Comparison of ENCODE assay signal across 8 cellular contexts in genomic region chr5:124402144-124402581, GRCh38.
DNase-seq lines count a peak whose midpoint lies in the region; TF ChIP-seq lines count a peak whose summit lies in the region.
"Had no signal": no experiment of that assay in that cellular context is flagged by ENCODE, and none has a peak within 500 bp of the region (broad histone marks: within the 10 kb centered on the region; RNA-seq: fewer than 3 reads in every experiment).

No MANE protein-coding gene starts in this region.

- TF ChIP-seq EP300 in Ishikawa (IDR thresholded peaks at IDR 0.05; ENCODE audit: borderline replicate concordance): no peak

- H3K4me2 ChIP-seq in smooth muscle cell: peak overlapping the region; percentile 65

- TF ChIP-seq RAD21 in Ishikawa (IDR thresholded peaks at IDR 0.05; ENCODE audit: low read depth): no peak

- peaks cover 12% of the 10 kb centered on the region for H3K4me1 ChIP-seq in adipocyte (ENCODE audit: control insufficient read depth, insufficient read depth, low read length)
- peaks cover 12% of the 10 kb centered on the region for H3K4me1 ChIP-seq in smooth muscle cell (ENCODE audit: low read depth)

- 4% methylated on average over 3 of the region's 3 CpGs for WGBS in smooth muscle cell (ENCODE audit: low lambda C conversion rate)

- H2AFZ ChIP-seq in smooth muscle cell (ENCODE audit: low read depth): peak overlapping the region; percentile 6

- H3K79me2 ChIP-seq in smooth muscle cell (ENCODE audit: low read depth): no peaks in the 10 kb centered on the region

- H3K27me3 ChIP-seq in adipocyte (replicated peaks; ENCODE audit: control insufficient read depth, insufficient read depth, low read length) (no peaks in the 10 kb centered on the region), smooth muscle cell (ENCODE audit: low read depth) (no peaks in the 10 kb centered on the region)

- no peaks in the 10 kb centered on the region for H3F3A ChIP-seq in smooth muscle cell (ENCODE audit: low read depth)

- H3K36me3 ChIP-seq in adipocyte (ENCODE audit: control insufficient read depth, insufficient read depth, low read length, severe bottlenecking): no peaks in the 10 kb centered on the region
- H3K36me3 ChIP-seq in smooth muscle cell (ENCODE audit: low read depth): no peaks in the 10 kb centered on the region

- H3K4me3 ChIP-seq in adipocyte (ENCODE audit: low read length) (peak overlapping the region; percentile 5), smooth muscle cell (no peak overlapping the region)

- H3K9me3 ChIP-seq in adipocyte (ENCODE audit: control insufficient read depth, low read length): no peaks in the 10 kb centered on the region
- no peaks in the 10 kb centered on the region for H3K9me3 ChIP-seq in smooth muscle cell (replicated peaks; ENCODE audit: low read depth)

- DNase-seq in adipocyte (ENCODE audit: low read depth) (peak; percentile 67), glomerular visceral epithelial cell (ENCODE audit: extremely low spot score) (peak; percentile 13), smooth muscle cell (lab: John Stamatoyannopoulos, UW; ENCODE audit: unreplicated experiment) (no peak), NCI-H1105 treated with DMSO at 0.1 percent for 48 hours (lab: John Stamatoyannopoulos, UW) (no peak), epidermal melanocyte (ENCODE audit: insufficient read length, low spot score) (no peak), GM19238 (ENCODE audit: insufficient read length, low spot score) (no peak)
- DNase-seq: glutamatergic neuron had no signal

- no peak for TF ChIP-seq CTCF in smooth muscle cell (IDR thresholded peaks at IDR 0.05; ENCODE audit: borderline replicate concordance, insufficient read depth, poor library complexity, severe bottlenecking)

- H3K27ac ChIP-seq in smooth muscle cell (ENCODE audit: low read depth): peak overlapping the region; percentile 53

- H4K20me1 ChIP-seq in smooth muscle cell (ENCODE audit: low read depth): no peaks in the 10 kb centered on the region

- H3K9ac ChIP-seq in adipocyte (ENCODE audit: low read length) (no peak overlapping the region), smooth muscle cell (ENCODE audit: low read depth) (no peak overlapping the region)

TF ChIP-seq in Ishikawa, 13 proteins besides CTCF, POLR2A, EP300 and RAD21:
- TF ChIP-seq CEBPB (IDR thresholded peaks at IDR 0.05) (peak; percentile 37), CREB1 (IDR thresholded peaks at IDR 0.05; ENCODE audit: low read depth) (no peak), ZBTB7A (IDR thresholded peaks at IDR 0.05; ENCODE audit: low read depth) (no peak), TEAD4 (IDR thresholded peaks at IDR 0.05) (no peak), REST (IDR thresholded peaks at IDR 0.05; ENCODE audit: low read depth) (no peak), NFIC (IDR thresholded peaks at IDR 0.05) (no peak), EGR1 (IDR thresholded peaks at IDR 0.05) (no peak), YY1 (IDR thresholded peaks at IDR 0.05; ENCODE audit: low read depth) (no peak), TCF12 (IDR thresholded peaks at IDR 0.05; ENCODE audit: low read depth) (no peak), FOXM1 (IDR thresholded peaks at IDR 0.05; ENCODE audit: borderline replicate concordance, low read depth) (no peak), TAF1 (IDR thresholded peaks at IDR 0.05; ENCODE audit: low read depth) (no peak)
- TF ChIP-seq, protein P1, sequence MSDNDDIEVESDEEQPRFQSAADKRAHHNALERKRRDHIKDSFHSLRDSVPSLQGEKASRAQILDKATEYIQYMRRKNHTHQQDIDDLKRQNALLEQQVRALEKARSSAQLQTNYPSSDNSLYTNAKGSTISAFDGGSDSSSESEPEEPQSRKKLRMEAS (IDR thresholded peaks at IDR 0.05): 0 out of 2 replicates have a peak, but pooled peaks have one; percentile 7
- TF ChIP-seq, protein P2, sequence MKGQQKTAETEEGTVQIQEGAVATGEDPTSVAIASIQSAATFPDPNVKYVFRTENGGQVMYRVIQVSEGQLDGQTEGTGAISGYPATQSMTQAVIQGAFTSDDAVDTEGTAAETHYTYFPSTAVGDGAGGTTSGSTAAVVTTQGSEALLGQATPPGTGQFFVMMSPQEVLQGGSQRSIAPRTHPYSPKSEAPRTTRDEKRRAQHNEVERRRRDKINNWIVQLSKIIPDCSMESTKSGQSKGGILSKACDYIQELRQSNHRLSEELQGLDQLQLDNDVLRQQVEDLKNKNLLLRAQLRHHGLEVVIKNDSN (IDR thresholded peaks at IDR 0.05): no peak
TF ChIP-seq in Ishikawa: peak in this region for 2.

Comparison
In these comparisons a context has a peak if more than half of its experiments do, and no peak if none do; other contexts are left out.
1. DNase-seq: peak in adipocyte (single experiment) and glomerular visceral epithelial cell (single experiment); none in smooth muscle cell (single experiment), NCI-H1105 treated with DMSO at 0.1 percent for 48 hours (single experiment), epidermal melanocyte (single experiment) and GM19238 (single experiment).